Comparison of ENCODE assay signal across 21 cellular contexts in genomic region chr4:2728806-2729532, GRCh38.
"Had no signal": no experiment of that assay in that cellular context is flagged by ENCODE, and none has a peak within 500 bp of the region (broad histone marks: within the 10 kb centered on the region; RNA-seq: fewer than 3 reads in every experiment).

No MANE protein-coding gene starts in this region.

- ATAC-seq: foreskin keratinocyte; left lobe of liver; naive thymus-derived CD8-positive, alpha-beta T cell; right cardiac atrium; stimulated activated naive CD8-positive, alpha-beta T cell treated with anti-CD3 and anti-CD28 coated beads, Interleukin-15, amount 100 ng/mL, for 72 hours had no signal

- H3K4me1 ChIP-seq: foreskin keratinocyte, parathyroid adenoma, transverse colon, uterus had no signal

- DNase-seq: activated CD4-positive, alpha-beta T cell treated with anti-CD3 and anti-CD28 coated beads for 4 hours; activated CD4-positive, alpha-beta T cell treated with anti-CD3 and anti-CD28 coated beads, Interleukin-2, amount 50 U/mL, for 48 hours; activated CD4-positive, CD25-positive, alpha-beta regulatory T cell; activated naive CD4-positive, alpha-beta T cell; activated naive CD8-positive, alpha-beta T cell treated with anti-CD3 and anti-CD28 coated beads for 36 hours; central memory CD4-positive, alpha-beta T cell; effector memory CD4-positive, alpha-beta T cell; foreskin keratinocyte; naive thymus-derived CD8-positive, alpha-beta T cell; right cardiac atrium; small intestine; stimulated activated CD4-positive, alpha-beta T cell treated with anti-CD3 and anti-CD28 coated beads, Interleukin-15, amount 100 ng/mL, for 24 hours; stimulated activated naive CD8-positive, alpha-beta T cell treated with anti-CD3 and anti-CD28 coated beads, Interleukin-15, amount 100 ng/mL, for 72 hours; transverse colon; uterus had no signal

- H3K9me3 Mint-ChIP-seq: activated naive CD8-positive, alpha-beta T cell treated with anti-CD3 and anti-CD28 coated beads for 36 hours; activated T-helper 1 cell treated with anti-CD3 and anti-CD28 coated beads, Interleukin-12 subunit alpha, Interleukin-12 subunit beta, Interleukin-2, Interleukin-4 antibody, amounts not matched to agents 30 ng/mL and 10 ng/mL and 1 ng/mL, durations not matched to agents 14 hours and 24 hours and 36 hours; naive thymus-derived CD8-positive, alpha-beta T cell; stimulated activated naive CD8-positive, alpha-beta T cell treated with anti-CD3 and anti-CD28 coated beads, Interleukin-15, amount 100 ng/mL, for 72 hours; T-helper 1 cell treated with Interleukin-12 subunit alpha and Interleukin-12 subunit beta and Interleukin-4 antibody, amounts not matched to agents 30 μg/mL and 1 μg/mL, for 36 hours had no signal

- H3K9ac ChIP-seq: parathyroid adenoma had no signal

- H3K4me3 ChIP-seq: lung, transverse colon, uterus had no signal

- H3K9me3 ChIP-seq: neutrophil, transverse colon, uterus had no signal

- H3K4me3 Mint-ChIP-seq: activated naive CD8-positive, alpha-beta T cell treated with anti-CD3 and anti-CD28 coated beads for 36 hours; activated T-helper 1 cell treated with anti-CD3 and anti-CD28 coated beads, Interleukin-12 subunit alpha, Interleukin-12 subunit beta, Interleukin-2, Interleukin-4 antibody, amounts not matched to agents 30 ng/mL and 10 ng/mL and 1 ng/mL, durations not matched to agents 14 hours and 24 hours and 36 hours; naive thymus-derived CD8-positive, alpha-beta T cell; stimulated activated naive CD8-positive, alpha-beta T cell treated with anti-CD3 and anti-CD28 coated beads, Interleukin-15, amount 100 ng/mL, for 72 hours; T-helper 1 cell treated with Interleukin-12 subunit alpha and Interleukin-12 subunit beta and Interleukin-4 antibody, amounts not matched to agents 30 μg/mL and 1 μg/mL, for 36 hours had no signal

- H3K27me3 Mint-ChIP-seq: activated naive CD8-positive, alpha-beta T cell treated with anti-CD3 and anti-CD28 coated beads for 36 hours; naive thymus-derived CD8-positive, alpha-beta T cell; stimulated activated naive CD8-positive, alpha-beta T cell treated with anti-CD3 and anti-CD28 coated beads, Interleukin-15, amount 100 ng/mL, for 72 hours had no signal

- H3K36me3 ChIP-seq: uterus had no signal

- H3K27me3 ChIP-seq: foreskin keratinocyte, neutrophil, transverse colon, uterus had no signal

- H3K27ac Mint-ChIP-seq: activated naive CD8-positive, alpha-beta T cell treated with anti-CD3 and anti-CD28 coated beads for 36 hours; activated T-helper 1 cell treated with anti-CD3 and anti-CD28 coated beads, Interleukin-12 subunit alpha, Interleukin-12 subunit beta, Interleukin-2, Interleukin-4 antibody, amounts not matched to agents 30 ng/mL and 10 ng/mL and 1 ng/mL, durations not matched to agents 14 hours and 24 hours and 36 hours; T-helper 1 cell treated with Interleukin-12 subunit alpha and Interleukin-12 subunit beta and Interleukin-4 antibody, amounts not matched to agents 30 μg/mL and 1 μg/mL, for 36 hours had no signal

- H3K27ac ChIP-seq: foreskin keratinocyte, neutrophil, parathyroid adenoma, transverse colon, uterus had no signal

- H2AFZ ChIP-seq: parathyroid adenoma had no signal
